Comparison of ENCODE assay signal across 10 cellular contexts in the genomic region with DNA sequence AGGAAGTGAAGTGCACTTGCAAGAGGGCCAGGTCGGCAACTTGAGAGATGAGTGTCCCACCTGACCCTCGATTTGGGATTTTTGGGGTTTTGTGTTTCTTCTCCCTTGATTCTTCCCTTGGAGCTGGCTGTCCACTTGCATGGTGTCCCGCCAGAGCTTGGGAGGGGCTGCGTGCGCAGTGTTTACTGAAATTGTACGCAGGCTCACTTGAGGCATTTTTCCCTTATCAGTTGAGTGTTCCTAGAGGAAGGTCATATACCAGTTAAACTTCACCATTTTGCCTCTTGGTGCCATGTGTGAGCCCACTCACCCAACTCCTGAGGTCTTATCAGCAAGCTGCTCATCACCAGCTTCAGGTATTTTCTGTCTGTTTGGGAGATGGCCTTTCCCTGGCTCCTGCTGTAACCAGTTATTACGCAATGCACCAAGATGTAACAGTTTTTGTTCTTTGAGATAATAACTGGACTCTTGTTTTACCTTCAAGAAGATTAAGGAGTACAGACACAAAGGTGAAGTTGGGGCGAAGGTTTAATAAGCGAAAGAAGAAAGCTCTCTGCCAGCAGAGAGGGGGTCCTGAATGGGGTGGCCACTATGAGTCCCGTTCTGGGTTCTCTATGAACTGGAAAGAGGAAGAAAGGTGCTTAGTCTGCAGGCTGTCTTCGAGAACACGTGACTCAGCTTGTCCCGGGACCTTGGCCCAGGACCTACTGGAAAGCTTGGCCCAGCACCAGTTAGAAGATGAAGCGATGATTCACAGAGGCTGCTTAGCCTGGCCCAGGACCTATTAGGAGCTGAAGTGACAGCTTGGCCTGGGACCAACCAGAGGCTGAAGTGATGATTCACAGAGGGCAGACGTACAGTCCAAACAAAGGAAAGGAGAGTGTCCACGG. TPM values are rescaled to one million over a fixed set of nuclear protein-coding genes. Genes with fewer than 3 reads are reported as not detected.
DNase-seq lines count a peak whose midpoint lies in the region; ATAC-seq and TF ChIP-seq lines count a peak whose summit lies in the region.
"Had no signal": no experiment of that assay in that cellular context is flagged by ENCODE, and none has a peak within 500 bp of the region (broad histone marks: within the 10 kb centered on the region; RNA-seq: fewer than 3 reads in every experiment).

No MANE protein-coding gene starts in this region.

- POLR2A ChIA-PET in AG04449 (lab: Yijun Ruan, JAX): interaction anchor here (0.7 kb wide), 1 partner anchor 21 kb away, joined by 3 read pairs; no protein-coding TSS in a partner anchor

- intact Hi-C loops in Calu3 (cut with micrococcal nuclease; ENCODE audit: unreplicated experiment): no loop called here

- no peak overlapping the region for H3K9ac ChIP-seq in muscle layer of colon (ENCODE audit: low read length)

- no peak overlapping the region for H3K4me3 Mint-ChIP-seq in Calu3 (ENCODE audit: low read depth, unreplicated experiment)
- H3K4me3 Mint-ChIP-seq: activated CD8-positive, alpha-beta T cell treated with anti-CD3 and anti-CD28 coated beads for 36 hours had no signal

- no peaks in the 10 kb centered on the region for H3K9me3 ChIP-seq in muscle layer of colon (ENCODE audit: low read length)

- no TSS peak for BruUV-seq in Calu3 (replicated peaks; lab: Mats Ljungman, UMichigan)

- H3K4me1 ChIP-seq in muscle layer of colon (ENCODE audit: insufficient read depth, low read length): peaks cover 17% of the 10 kb centered on the region

- CTCF ChIA-PET in AG04449 (lab: Yijun Ruan, JAX) (no interaction called here), Calu3 (lab: Charles Lee) (no interaction called here)

- H3K27ac ChIP-seq in epithelial cell of prostate (no peak overlapping the region), muscle layer of colon (ENCODE audit: low read depth, low read length) (peak overlapping the region; percentile 88)

- no peak overlapping the region for H3K27ac Mint-ChIP-seq in Calu3 (ENCODE audit: unreplicated experiment)
- H3K27ac Mint-ChIP-seq: activated CD8-positive, alpha-beta T cell treated with anti-CD3 and anti-CD28 coated beads for 36 hours had no signal

- H3K36me3 Mint-ChIP-seq in Calu3 (ENCODE audit: insufficient read depth, unreplicated experiment): no peaks in the 10 kb centered on the region

- H3K4me1 Mint-ChIP-seq in Calu3 (ENCODE audit: low read depth, unreplicated experiment): no peaks in the 10 kb centered on the region

- H3K36me3 ChIP-seq in muscle layer of colon (ENCODE audit: insufficient read depth, low read length): no peaks in the 10 kb centered on the region

- DNase-seq in AG04449 (ENCODE audit: low read depth, low spot score) (peak; percentile 74), NB4 (ENCODE audit: low read depth) (peak; percentile 27), epithelial cell of prostate (ENCODE audit: low read depth, low spot score) (peak; percentile 72), Calu3 (no peak), GDM1 (lab: John Stamatoyannopoulos, UW) (no peak), GM20000 (ENCODE audit: low spot score) (no peak)
- DNase-seq: activated CD8-positive, alpha-beta T cell treated with anti-CD3 and anti-CD28 coated beads for 36 hours; NCI-H526 had no signal

- TF ChIP-seq CTCF in AG04449 (IDR thresholded peaks at IDR 0.05; ENCODE audit: insufficient read depth, low read length, missing control alignments) (no peak), NB4 (IDR thresholded peaks at IDR 0.05; ENCODE audit: low read depth, low read length) (no peak), Calu3 (IDR thresholded peaks at IDR 0.05; ENCODE audit: unreplicated experiment) (no peak), GM20000 (IDR thresholded peaks at IDR 0.05; ENCODE audit: extremely low read depth, missing control alignments) (no peak)

- ATAC-seq in HG02852 (IDR thresholded peaks at IDR 0.05; ENCODE audit: unreplicated experiment): no peak
- ATAC-seq: activated CD8-positive, alpha-beta T cell treated with anti-CD3 and anti-CD28 coated beads for 36 hours had no signal

- H3K27me3 ChIP-seq in muscle layer of colon (ENCODE audit: control insufficient read depth in 1 of 2, insufficient read depth in 2 of 2, low read length in 2 of 2): no peaks in the 10 kb centered on the region

- H3K4me3 ChIP-seq in AG04449 (ENCODE audit: low read depth, low read length): no peak overlapping the region
- no peak overlapping the region for H3K4me3 ChIP-seq in NB4 (ENCODE audit: low read depth, low read length)
- peak overlapping the region in 1 of 2 donors; percentile 41 for H3K4me3 ChIP-seq in muscle layer of colon (ENCODE audit: low read depth in 1 of 2, low read length in 2 of 2)

- peaks cover 12% of the 10 kb centered on the region for H3K9me3 Mint-ChIP-seq in Calu3 (ENCODE audit: low read depth, unreplicated experiment)

- TF ChIP-seq POLR2A in NB4 (IDR thresholded peaks at IDR 0.05; ENCODE audit: extremely low read depth, insufficient read length): no peak

- H3K27me3 Mint-ChIP-seq in Calu3 (ENCODE audit: unreplicated experiment): no peaks in the 10 kb centered on the region
- H3K27me3 Mint-ChIP-seq: activated CD8-positive, alpha-beta T cell treated with anti-CD3 and anti-CD28 coated beads for 36 hours had no signal

RNA-seq across cellular contexts. Expression of gene TXNL4A, which starts 21.5 kb away (rescaled TPM):
- total RNA-seq in Calu3 (2022): 64.1 and 75.9 TPM in 2 replicates

RNA-seq across cellular contexts. Expression of gene RBFA, which starts 24.3 kb away (rescaled TPM):
- total RNA-seq in Calu3 (2022): 20.5 TPM in 2 replicates

RNA-seq across cellular contexts. Expression of gene HSBP1L1, which starts 45.5 kb away (rescaled TPM):
- 17.9 and 18.8 TPM in 2 replicates for total RNA-seq in Calu3 (2022)

RNA-seq across cellular contexts. Expression of gene SLC66A2, which starts 58.5 kb away (rescaled TPM):
- 19.5 and 23.4 TPM in 2 replicates for total RNA-seq in Calu3 (2022)

Comparison
In these comparisons a context has a peak if more than half of its experiments do, and no peak if none do; other contexts are left out.
1. DNase-seq: peak in AG04449 (single experiment), NB4 (single experiment) and epithelial cell of prostate (single experiment); none in Calu3 (single experiment), GDM1 (single experiment) and GM20000 (single experiment).